ENCODE assay signal across 1 cellular context in the genomic region with DNA sequence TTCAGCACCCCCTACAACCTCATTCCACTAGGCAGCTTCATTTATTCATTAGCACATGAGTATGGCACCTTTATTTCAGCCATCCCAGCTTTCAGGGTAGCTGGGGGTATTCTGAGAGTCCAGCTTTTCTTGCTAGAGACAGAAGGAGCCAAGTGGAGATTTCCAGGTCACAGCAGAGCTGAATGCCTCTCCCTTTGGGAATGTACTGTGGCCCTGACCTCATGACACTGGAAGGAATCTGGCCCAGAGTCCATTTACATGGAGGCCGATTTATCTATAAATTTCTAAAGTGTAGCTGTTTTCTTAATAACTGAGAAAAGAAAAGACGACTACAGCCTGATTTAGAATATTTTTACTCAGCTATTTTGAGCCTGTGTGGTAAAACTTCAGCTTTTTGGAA.
TF ChIP-seq lines count a peak whose summit lies in the region.

No MANE protein-coding gene starts in this region.

TF ChIP-seq in H1, 55 proteins besides CTCF, POLR2A, EP300 and RAD21:
- TF ChIP-seq CHD7 (IDR thresholded peaks at IDR 0.05; ENCODE audit: insufficient replicate concordance, low read length) (no peak), TCF12 (IDR thresholded peaks at IDR 0.05; ENCODE audit: low read depth, low read length) (no peak), SIN3A (conservative IDR thresholded peaks at IDR 0.05 in 1 of 2, IDR thresholded peaks at IDR 0.05 in 1 of 2; ENCODE audit: low read depth in 1 of 2, low read length in 2 of 2) (no peak), KDM1A (IDR thresholded peaks at IDR 0.05; ENCODE audit: borderline replicate concordance, low read length) (no peak), SAP30 (IDR thresholded peaks at IDR 0.05; ENCODE audit: insufficient read depth, insufficient replicate concordance, low read length) (no peak), CEBPB (IDR thresholded peaks at IDR 0.05; ENCODE audit: low read depth, low read length) (no peak), SP4 (IDR thresholded peaks at IDR 0.05; ENCODE audit: low read length) (no peak), PHF8 (conservative IDR thresholded peaks at IDR 0.05; ENCODE audit: low read depth, low read length) (no peak), FOSL1 (IDR thresholded peaks at IDR 0.05; ENCODE audit: insufficient read depth, low read depth, low read length) (no peak), TAF7 (optimal IDR thresholded peaks at IDR 0.05; ENCODE audit: borderline replicate concordance, low read depth, low read length) (no peak), CBX8 (IDR thresholded peaks at IDR 0.05; ENCODE audit: borderline replicate concordance, low read depth, low read length) (no peak), E2F6 (IDR thresholded peaks at IDR 0.05) (no peak), ATF3 (IDR thresholded peaks at IDR 0.05; ENCODE audit: insufficient read depth, low read depth, low read length) (no peak), EZH2 (IDR thresholded peaks at IDR 0.05; ENCODE audit: low read depth, low read length, severe bottlenecking) (no peak)
